In genomic region chr16:67483150-67483549, GRCh38 we compare ENCODE assay signal across 10 cellular contexts. TPM values are rescaled to one million over a fixed set of nuclear protein-coding genes. Genes with fewer than 3 reads are reported as not detected.
DNase-seq lines count a peak whose midpoint lies in the region; ATAC-seq and TF ChIP-seq lines count a peak whose summit lies in the region.
"Had no signal": no experiment of that assay in that cellular context is flagged by ENCODE, and none has a peak within 500 bp of the region (broad histone marks: within the 10 kb centered on the region; RNA-seq: fewer than 3 reads in every experiment).

TSS of gene AGRP (minus strand) at chr16:67483547. CDS start at chr16:67483398, 149 bp downstream.

- no peak for DNase-seq in activated naive CD4-positive, alpha-beta T cell treated with anti-CD3 and anti-CD28 coated beads, Interleukin-2, amount 50 U/mL, for 16 hours
- DNase-seq in adipocyte (ENCODE audit: low read depth) (no peak), PC-9 (no peak)
- DNase-seq in activated CD8-positive, alpha-beta memory T cell treated with anti-CD3 and anti-CD28 coated beads for 24 hours, result no peak
- DNase-seq: NCI-H524 treated with DMSO at 0.1 percent for 48 hours had no signal

- peaks cover 30% of the 10 kb centered on the region for H3K4me1 Mint-ChIP-seq in activated naive CD4-positive, alpha-beta T cell treated with anti-CD3 and anti-CD28 coated beads, Interleukin-2, amount 50 U/mL, for 24 hours

- H3K4me1 ChIP-seq in adipocyte (ENCODE audit: control insufficient read depth, insufficient read depth, low read length) (peaks cover 48% of the 10 kb centered on the region), mononuclear cell (ENCODE audit: insufficient read depth, low read length) (peaks cover 86% of the 10 kb centered on the region), thymus (ENCODE audit: control insufficient read depth, insufficient read depth, low read length) (peaks cover 14% of the 10 kb centered on the region), PC-9 (replicated peaks; ENCODE audit: insufficient read depth) (peaks cover 19% of the 10 kb centered on the region)

- H3K4me2 ChIP-seq in PC-9, result no peak within 1 kb of the TSS

- BruUV-seq in PC-9 (replicated peaks; lab: Mats Ljungman, UMichigan), result no TSS peak

- no peak for ATAC-seq in GM18858 (IDR thresholded peaks at IDR 0.05; ENCODE audit: unreplicated experiment)

- peak within 1 kb of the TSS; percentile 99 for H3K9ac ChIP-seq in adipocyte (ENCODE audit: low read length)

- H3K36me3 Mint-ChIP-seq in activated naive CD4-positive, alpha-beta T cell treated with anti-CD3 and anti-CD28 coated beads, Interleukin-2, amount 50 U/mL, for 24 hours, result no peaks in the 10 kb centered on the region

- WGBS in thymus, result 98% methylated on average over 6 of the region's 6 CpGs

- peak within 1 kb of the TSS; percentile 98 for H3K4me3 Mint-ChIP-seq in activated naive CD4-positive, alpha-beta T cell treated with anti-CD3 and anti-CD28 coated beads, Interleukin-2, amount 50 U/mL, for 24 hours

- H3K4me3 ChIP-seq in adipocyte (ENCODE audit: low read length) (no peak within 1 kb of the TSS), mononuclear cell (ENCODE audit: low read length) (peak within 1 kb of the TSS; percentile 99), thymus (ENCODE audit: low read length) (peak within 1 kb of the TSS; percentile 87), PC-9 (no peak within 1 kb of the TSS)

- intact Hi-C loops in PC-9 (cut with micrococcal nuclease; ENCODE audit: unreplicated experiment), result loop anchor here (10.0 kb wide), 1 partner anchor 82 kb away; the partner anchor contains the start of gene CTCF

- H3K27ac ChIP-seq in thymus (ENCODE audit: low read depth) (no peak within 1 kb of the TSS), PC-9 (no peak within 1 kb of the TSS)

- H3K9me3 Mint-ChIP-seq in activated naive CD4-positive, alpha-beta T cell treated with anti-CD3 and anti-CD28 coated beads, Interleukin-2, amount 50 U/mL, for 24 hours, result no peaks in the 10 kb centered on the region

- CTCF ChIA-PET in PC-9 (lab: Charles Lee), result no interaction called here

- H3K9me3 ChIP-seq in adipocyte (ENCODE audit: control insufficient read depth, low read length), result no peaks in the 10 kb centered on the region
- no peaks in the 10 kb centered on the region for H3K9me3 ChIP-seq in mononuclear cell (ENCODE audit: low read depth, low read length)
- H3K9me3 ChIP-seq in thymus (ENCODE audit: control insufficient read depth), result no peaks in the 10 kb centered on the region
- no peaks in the 10 kb centered on the region for H3K9me3 ChIP-seq in PC-9 (ENCODE audit: insufficient read depth, low read depth)

- peaks cover 30% of the 10 kb centered on the region for H3K79me2 ChIP-seq in PC-9 (ENCODE audit: low read depth)

- H3K27me3 ChIP-seq in adipocyte (replicated peaks; ENCODE audit: control insufficient read depth, insufficient read depth, low read length) (no peaks in the 10 kb centered on the region), mononuclear cell (ENCODE audit: insufficient read depth, low read length) (no peaks in the 10 kb centered on the region), thymus (ENCODE audit: control insufficient read depth, insufficient read depth) (no peaks in the 10 kb centered on the region), PC-9 (ENCODE audit: insufficient read depth, low read depth) (no peaks in the 10 kb centered on the region)

- POLR2A ChIA-PET in PC-9 (lab: Charles Lee; ENCODE audit: unreplicated experiment), result no interaction called here

- H3K27me3 Mint-ChIP-seq in activated naive CD4-positive, alpha-beta T cell treated with anti-CD3 and anti-CD28 coated beads, Interleukin-2, amount 50 U/mL, for 24 hours, result no peaks in the 10 kb centered on the region

- no peak within 1 kb of the TSS for H2AFZ ChIP-seq in PC-9

- H3F3A ChIP-seq in PC-9 (ENCODE audit: insufficient read depth, low read depth), result peaks cover 8% of the 10 kb centered on the region; the same call in 1 of the 2 replicates

- H4K20me1 ChIP-seq in PC-9 (ENCODE audit: insufficient read depth), result peaks cover 5% of the 10 kb centered on the region; the same call in 1 of the 2 replicates

- H3K36me3 ChIP-seq in adipocyte (ENCODE audit: control insufficient read depth, insufficient read depth, low read length, severe bottlenecking) (no peaks in the 10 kb centered on the region), thymus (ENCODE audit: control insufficient read depth, insufficient read depth) (peaks cover 14% of the 10 kb centered on the region), PC-9 (ENCODE audit: low read depth) (no peaks in the 10 kb centered on the region)

- H3K9me2 ChIP-seq in PC-9 (ENCODE audit: insufficient read depth), result no peaks in the 10 kb centered on the region

- no peak for TF ChIP-seq CTCF in PC-9 (conservative IDR thresholded peaks at IDR 0.05)

- peak within 1 kb of the TSS; percentile 96 for H3K27ac Mint-ChIP-seq in activated naive CD4-positive, alpha-beta T cell treated with anti-CD3 and anti-CD28 coated beads, Interleukin-2, amount 50 U/mL, for 24 hours

RNA-seq across cellular contexts. Expression of gene AGRP, which starts in this region (rescaled TPM):
- not detected for total RNA-seq in mononuclear cell
- polyA plus RNA-seq in thymus, result 0.87 TPM
- not detected in 2 replicates for total RNA-seq in PC-9 (2021)
- total RNA-seq: ureter had no signal

Comparison
In these comparisons a context has a peak if more than half of its experiments do, and no peak if none do; other contexts are left out.
1. H3K4me3 ChIP-seq: peak in mononuclear cell (single experiment) and thymus (single experiment); none in adipocyte (single experiment) and PC-9 (single experiment).